Comparison of ENCODE assay signal across 8 cellular contexts in the genomic region with DNA sequence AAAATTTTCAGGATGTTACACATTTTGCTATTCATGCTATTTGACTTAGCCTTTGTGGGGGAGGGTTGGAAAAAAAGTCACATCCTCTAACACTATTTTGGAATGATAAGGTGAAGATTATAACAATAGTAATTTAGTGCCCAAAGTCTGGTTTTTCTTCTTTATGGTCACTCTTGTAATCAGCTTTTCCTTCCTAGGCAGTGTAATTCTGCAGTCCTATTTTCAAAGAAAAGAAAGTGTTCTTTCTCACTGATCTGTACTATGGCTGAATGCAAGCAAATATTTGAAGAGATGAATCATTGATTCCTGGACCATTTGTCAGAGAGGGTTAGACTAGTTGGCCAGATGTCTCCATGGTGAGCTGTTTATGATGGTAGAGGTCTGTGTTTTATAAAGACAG. TPM values are rescaled to one million over a fixed set of nuclear protein-coding genes. Genes with fewer than 3 reads are reported as not detected.
A peak's percentile ranks its signal among the peaks of the same experiment; 100 is the strongest.
DNase-seq lines count a peak whose midpoint lies in the region; ATAC-seq, FAIRE-seq and TF ChIP-seq lines count a peak whose summit lies in the region.
"Had no signal": no experiment of that assay in that cellular context is flagged by ENCODE, and none has a peak within 500 bp of the region (broad histone marks: within the 10 kb centered on the region; RNA-seq: fewer than 3 reads in every experiment).

No MANE protein-coding gene starts in this region.

- TF ChIP-seq POLR2A in GM12892 (IDR thresholded peaks at IDR 0.05; ENCODE audit: low read depth, low read length), result no peak

- in situ Hi-C loops in Panc1 (cut with HindIII; ENCODE audit: low pct_unique_long_range_greater_than_20kb, low sequenced_read_pairs), result no loop called here

- intact Hi-C loops in Panc1 (cut with micrococcal nuclease; ENCODE audit: unreplicated experiment), result no loop called here

- CTCF ChIA-PET in Panc1 (lab: Charles Lee), result interaction anchor here (0.6 kb wide), 1 partner anchor 224 kb away, joined by 6 read pairs; no protein-coding TSS in a partner anchor

- BruUV-seq in Panc1 (replicated peaks; lab: Mats Ljungman, UMichigan), result no TSS peak

- H3K4me3 ChIP-seq in Panc1 (ENCODE audit: low read depth in 2 of 2, low read length in 2 of 2), result no peak overlapping the region; a peak in 1 of 4 replicates
- H3K4me3 ChIP-seq in BE2C (ENCODE audit: low read depth, low read length), result no peak overlapping the region

- peak; percentile 91 for ATAC-seq in Panc1
- no peak for ATAC-seq in GM18873 (IDR thresholded peaks at IDR 0.05; ENCODE audit: low FRiP score, unreplicated experiment)
- ATAC-seq in HG02938 (IDR thresholded peaks at IDR 0.05; ENCODE audit: unreplicated experiment), result no peak

- H3K4me1 ChIP-seq in Panc1 (ENCODE audit: control insufficient read depth, insufficient read depth, low read length), result peaks cover 47% of the 10 kb centered on the region
- H3K4me1 ChIP-seq in BE2C, result peaks cover 13% of the 10 kb centered on the region

- H3K36me3 ChIP-seq in Panc1 (ENCODE audit: control insufficient read depth, insufficient read depth, low read length), result no peaks in the 10 kb centered on the region; the same call in 1 of the 2 replicates
- H3K36me3 ChIP-seq in BE2C, result peaks cover 5% of the 10 kb centered on the region; the same call in 1 of the 2 replicates

- peak; percentile 78 for FAIRE-seq in GM12892 (lab: Jason Lieb, UNC)

- TF ChIP-seq CTCF in Panc1 (IDR thresholded peaks at IDR 0.05), result no peak
- TF ChIP-seq CTCF in BE2C (IDR thresholded peaks at IDR 0.05; ENCODE audit: low read depth, low read length), result no peak

- DNase-seq in GM12892 (ENCODE audit: insufficient read length) (no peak), Panc1 (ENCODE audit: low read depth, low spot score) (peak; percentile 89), fibroblast of gingiva (ENCODE audit: low read depth) (peak; percentile 75), renal cortical epithelial cell (ENCODE audit: low read depth) (peak; percentile 96), BE2C (no peak)
- DNase-seq: effector memory CD4-positive, alpha-beta T cell had no signal

- no peaks in the 10 kb centered on the region for H3K9me3 ChIP-seq in Panc1 (ENCODE audit: control insufficient read depth, insufficient read depth, low read depth, low read length)
- H3K9me3 ChIP-seq in BE2C, result no peaks in the 10 kb centered on the region; the same call in 1 of the 2 replicates

- no peaks in the 10 kb centered on the region for H3K27me3 ChIP-seq in Panc1 (ENCODE audit: control insufficient read depth, insufficient read depth, low read length)
- no peaks in the 10 kb centered on the region for H3K27me3 ChIP-seq in BE2C

- POLR2A ChIA-PET in Panc1 (lab: Charles Lee), result no interaction called here

- H3K27ac ChIP-seq in Panc1 (ENCODE audit: low read length), result peak overlapping the region; percentile 15; the same call in 1 of the 2 replicates

RNA-seq across cellular contexts. Expression of a gene that starts 8.4 kb away (rescaled TPM):
- 26.7 TPM for polyA plus RNA-seq in GM12892 (2012; ENCODE audit: missing spikeins)
- total RNA-seq in Panc1 (2021; ENCODE audit: unreplicated experiment), result 29.4 TPM
- polyA plus RNA-seq in Panc1 (2012; ENCODE audit: insufficient read length), result 16.2 TPM
- total RNA-seq in renal cortical epithelial cell, result 73.8 and 91.1 TPM in 2 replicates
- 71.1 TPM for polyA plus RNA-seq in BE2C (2012; ENCODE audit: insufficient read depth, insufficient read length, low read depth)

RNA-seq across cellular contexts. Expression of a gene that starts 8.7 kb away (rescaled TPM):
- 123 TPM for polyA plus RNA-seq in GM12892 (2012; ENCODE audit: missing spikeins)
- total RNA-seq in Panc1 (2021; ENCODE audit: unreplicated experiment), result 67.6 TPM
- 39.9 TPM for polyA plus RNA-seq in Panc1 (2012; ENCODE audit: insufficient read length)
- 92.2 and 93.6 TPM in 2 replicates for total RNA-seq in renal cortical epithelial cell
- 141 TPM for polyA plus RNA-seq in BE2C (2012; ENCODE audit: insufficient read depth, insufficient read length, low read depth)

RNA-seq across cellular contexts. Expression of a gene that starts 50.5 kb away (rescaled TPM):
- 20.3 TPM for polyA plus RNA-seq in GM12892 (2012; ENCODE audit: missing spikeins)
- total RNA-seq in Panc1 (2021; ENCODE audit: unreplicated experiment) (47.7 TPM), renal cortical epithelial cell (71.2 and 105 TPM in 2 replicates)
- polyA plus RNA-seq in Panc1 (2012; ENCODE audit: insufficient read length), result 45.3 TPM
- polyA plus RNA-seq in BE2C (2012; ENCODE audit: insufficient read depth, insufficient read length, low read depth), result 44.5 TPM

Comparison
In these comparisons a context has a peak if more than half of its experiments do, and no peak if none do; other contexts are left out.
1. DNase-seq: peak in Panc1 (single experiment), fibroblast of gingiva (single experiment) and renal cortical epithelial cell (single experiment); none in GM12892 (single experiment) and BE2C (single experiment).